Comparison of ENCODE assay signal across 14 cellular contexts in genomic region chr11:56945526-56945925, GRCh38. TPM values are rescaled to one million over a fixed set of nuclear protein-coding genes. Genes with fewer than 3 reads are reported as not detected.
"Had no signal": no experiment of that assay in that cellular context is flagged by ENCODE, and none has a peak within 500 bp of the region (broad histone marks: within the 10 kb centered on the region; RNA-seq: fewer than 3 reads in every experiment).

No MANE protein-coding gene starts in this region.

RNA-seq across cellular contexts. Expression of gene OR5AK2, which starts 43.2 kb away (rescaled TPM):
- total RNA-seq: subcutaneous adipose tissue, suprapubic skin, temporal lobe, testis, thoracic aorta, thyroid gland, tibial nerve, transverse colon, upper lobe of left lung, upper lobe of right lung, ureter, urinary bladder, uterus, vagina had no signal
